ENCODE assay signal across 8 cellular contexts in the genomic region with DNA sequence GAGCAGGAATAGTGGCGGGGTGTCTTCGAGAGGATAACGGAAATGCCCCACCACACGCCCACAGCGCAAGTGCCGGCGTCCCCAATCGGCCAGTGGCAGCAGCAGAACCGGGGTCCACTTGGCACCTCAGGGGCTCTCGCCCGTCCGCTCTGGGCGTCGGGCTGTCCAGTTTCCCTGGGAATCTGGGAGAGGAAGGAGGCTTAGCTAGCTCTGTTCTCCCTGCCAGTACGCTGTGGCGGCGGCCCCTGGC. TPM values are rescaled to one million over a fixed set of nuclear protein-coding genes. Genes with fewer than 3 reads are reported as not detected.
DNase-seq lines count a peak whose midpoint lies in the region; ATAC-seq and TF ChIP-seq lines count a peak whose summit lies in the region.

No MANE protein-coding gene starts in this region.

- H3K4me2 ChIP-seq in SU-DHL-6 (ENCODE audit: low read depth, low read length, poor library complexity, severe bottlenecking) = peak overlapping the region; percentile 80

- 0 out of 2 replicates have a peak, but pooled peaks cover 8% of the 10 kb centered on the region for H3F3A ChIP-seq in SU-DHL-6 (ENCODE audit: insufficient read depth)

- H3K79me2 ChIP-seq in SU-DHL-6 (ENCODE audit: insufficient read depth, low read length) = no peaks in the 10 kb centered on the region

- H3K9me3 ChIP-seq in SU-DHL-6 (ENCODE audit: insufficient read depth, low read length) (no peaks in the 10 kb centered on the region), duodenal mucosa (ENCODE audit: control insufficient read depth in 1 of 2, low read length in 2 of 2) (no peaks in the 10 kb centered on the region), mesodermal cell (ENCODE audit: control insufficient read depth, low read length) (no peaks in the 10 kb centered on the region)

- H3K36me3 ChIP-seq in SU-DHL-6 (ENCODE audit: low read length) = no peaks in the 10 kb centered on the region
- no peaks in the 10 kb centered on the region for H3K36me3 ChIP-seq in duodenal mucosa (ENCODE audit: control insufficient read depth in 1 of 2, insufficient read depth in 2 of 2, low read length in 2 of 2)
- H3K36me3 ChIP-seq in mesodermal cell (ENCODE audit: control insufficient read depth, insufficient read depth, low read length) = no peaks in the 10 kb centered on the region

- peak; percentile 54 for DNase-seq in NCI-H1694 treated with DMSO at 0.1 percent for 48 hours (lab: John Stamatoyannopoulos, UW)
- DNase-seq in NCI-H1694 (lab: John Stamatoyannopoulos, UW) = no peak
- DNase-seq in substantia nigra (lab: John Stamatoyannopoulos, UW) = peak in 46 of 49 donors; percentile 10 to 81 (median 58)
- no peak for DNase-seq in MV-4-11 (lab: John Stamatoyannopoulos, UW)

- 9 to 10% methylated on average over 10 to 11 of the region's 17 CpGs for WGBS in mesodermal cell (ENCODE audit: insufficient coverage in 2 of 2), 2 experiments

- TF ChIP-seq CTCF in SU-DHL-6 (IDR thresholded peaks at IDR 0.05; ENCODE audit: insufficient read depth, low read length, poor library complexity, severe bottlenecking) = no peak

- H3K9ac ChIP-seq in SU-DHL-6 (ENCODE audit: low read length) (peak overlapping the region; percentile 56), duodenal mucosa (ENCODE audit: low read depth in 1 of 2, low read length in 2 of 2) (peak overlapping the region; percentile 64 to 73)

- ATAC-seq in HG02870 (IDR thresholded peaks at IDR 0.05; ENCODE audit: unreplicated experiment) = peak; percentile 20

- H3K4me1 ChIP-seq in duodenal mucosa (ENCODE audit: control insufficient read depth in 1 of 2, insufficient read depth in 2 of 2, low read length in 2 of 2) (peaks cover 15 to 16% of the 10 kb centered on the region in 2 donors), mesodermal cell (ENCODE audit: control insufficient read depth, insufficient read depth, low read length, poor library complexity, severe bottlenecking) (peaks cover 3% of the 10 kb centered on the region)

- no peaks in the 10 kb centered on the region for H3K9me2 ChIP-seq in SU-DHL-6 (replicated peaks; ENCODE audit: insufficient read depth, low read length)

- H3K4me3 ChIP-seq in SU-DHL-6 (ENCODE audit: insufficient read depth, low read length, poor library complexity, severe bottlenecking) (peak overlapping the region; percentile 53), duodenal mucosa (ENCODE audit: low read depth in 1 of 2, low read length in 2 of 2) (peak overlapping the region; percentile 67 to 81), mesodermal cell (ENCODE audit: extremely low read depth, insufficient read depth, low read length, poor library complexity, severe bottlenecking) (peak overlapping the region; percentile 56)

- H3K27ac ChIP-seq in SU-DHL-6 (ENCODE audit: low read depth, low read length) (no peak overlapping the region), duodenal mucosa (ENCODE audit: low read depth, low read length) (no peak overlapping the region), mesodermal cell (ENCODE audit: low read depth, low read length, severe bottlenecking) (no peak overlapping the region), substantia nigra (ENCODE audit: low read depth, low read length, poor library complexity, severe bottlenecking) (peak overlapping the region; percentile 96)

- no peaks in the 10 kb centered on the region for H3K27me3 ChIP-seq in SU-DHL-6 (ENCODE audit: low read length)
- H3K27me3 ChIP-seq in duodenal mucosa (ENCODE audit: control insufficient read depth in 1 of 2, insufficient read depth in 2 of 2, low read length in 2 of 2) = no peaks in the 10 kb centered on the region

- H4K20me1 ChIP-seq in SU-DHL-6 (ENCODE audit: low read depth, low read length) = no peaks in the 10 kb centered on the region

- peak overlapping the region; percentile 98 for H2AFZ ChIP-seq in SU-DHL-6 (ENCODE audit: low read depth, low read length, severe bottlenecking)

RNA-seq across cellular contexts. Expression of gene CCDC54, which starts 53.7 kb away (rescaled TPM):
- polyA plus RNA-seq in mesodermal cell (2013, experiment 1 of 2) = not detected
- polyA plus RNA-seq in mesodermal cell (2013, experiment 2 of 2) = not detected

Comparison
In these comparisons a context has a peak if more than half of its experiments do, and no peak if none do; other contexts are left out.
1. DNase-seq: peak in NCI-H1694 treated with DMSO at 0.1 percent for 48 hours (single experiment) and substantia nigra (46 of 49); none in NCI-H1694 (single experiment) and MV-4-11 (single experiment).
2. Peak in every context shown above with its lines, with median percentiles within 50 percentile points of each other: H3K4me3 ChIP-seq.